ENCODE assay signal across 9 cellular contexts in genomic region chr1:149916927-149917310, GRCh38. TPM values are rescaled to one million over a fixed set of nuclear protein-coding genes. Genes with fewer than 3 reads are reported as not detected.
DNase-seq lines count a peak whose midpoint lies in the region; ATAC-seq, FAIRE-seq and TF ChIP-seq lines count a peak whose summit lies in the region.
"Had no signal": no experiment of that assay in that cellular context is flagged by ENCODE, and none has a peak within 500 bp of the region (broad histone marks: within the 10 kb centered on the region; RNA-seq: fewer than 3 reads in every experiment).

No MANE protein-coding gene starts in this region.

- H3K27ac ChIP-seq in left ventricle myocardium inferior (replicated peaks) (no peak overlapping the region), mammary epithelial cell (ENCODE audit: insufficient read depth, low read depth, low read length) (no peak overlapping the region), muscle layer of duodenum (ENCODE audit: low read length) (no peak overlapping the region), uterus (peak overlapping the region; percentile 58 to 67)
- H3K27ac ChIP-seq: heart right ventricle had no signal

- FAIRE-seq in GM19239 (lab: Jason Lieb, UNC), result no peak

- peaks cover 23% of the 10 kb centered on the region for H3K27me3 ChIP-seq in left ventricle myocardium inferior (ENCODE audit: low read depth)
- H3K27me3 ChIP-seq in mammary epithelial cell (ENCODE audit: insufficient read depth, low read length), result no peaks in the 10 kb centered on the region
- peaks cover 6% of the 10 kb centered on the region for H3K27me3 ChIP-seq in muscle layer of duodenum (ENCODE audit: low read depth, low read length)
- no peaks in the 10 kb centered on the region for H3K27me3 ChIP-seq in uterus

- no peak overlapping the region for H3K9ac ChIP-seq in mammary epithelial cell (ENCODE audit: insufficient read depth, low read length)

- TF ChIP-seq CTCF in left ventricle myocardium inferior (IDR thresholded peaks at IDR 0.05; ENCODE audit: borderline replicate concordance) (no peak), mammary epithelial cell (conservative IDR thresholded peaks at IDR 0.05 in 1 of 2, IDR thresholded peaks at IDR 0.05 in 1 of 2; ENCODE audit: extremely low read depth in 1 of 2, insufficient read depth in 1 of 2, low read depth in 1 of 2, low read length in 2 of 2) (no peak), uterus (IDR thresholded peaks at IDR 0.05) (no peak)

- BruUV-seq in mammary epithelial cell (replicated peaks; lab: Mats Ljungman, UMichigan), result no TSS peak

- H3K4me2 ChIP-seq in mammary epithelial cell (ENCODE audit: insufficient read depth, low read depth, low read length), result no peak overlapping the region

- no peak for DNase-seq in left ventricle myocardium inferior
- no peak for DNase-seq in Right ventricle myocardium inferior (ENCODE audit: missing footprints)
- no peak for DNase-seq in mammary epithelial cell
- DNase-seq in uterus, result no peak
- DNase-seq in GM19239 (ENCODE audit: insufficient read length, low spot score), result no peak
- no peak for DNase-seq in HUDEP-2 (lab: John Stamatoyannopoulos, UW; ENCODE audit: unreplicated experiment in 76 of 76)

- H3K9me3 ChIP-seq in left ventricle myocardium inferior (replicated peaks) (no peaks in the 10 kb centered on the region), mammary epithelial cell (replicated peaks; ENCODE audit: insufficient read depth, low read length) (no peaks in the 10 kb centered on the region), muscle layer of duodenum (ENCODE audit: control insufficient read depth in 1 of 2, low read length in 2 of 2) (no peaks in the 10 kb centered on the region), uterus (no peaks in the 10 kb centered on the region)
- H3K9me3 ChIP-seq: heart right ventricle had no signal

- H3K4me1 ChIP-seq in left ventricle myocardium inferior, result peaks cover 10% of the 10 kb centered on the region
- H3K4me1 ChIP-seq in mammary epithelial cell (ENCODE audit: insufficient read depth, low read length), result no peaks in the 10 kb centered on the region
- H3K4me1 ChIP-seq in muscle layer of duodenum (ENCODE audit: control insufficient read depth in 1 of 2, insufficient read depth in 2 of 2, low read length in 2 of 2), result peaks cover 0 to 20% of the 10 kb centered on the region in 2 donors
- no peaks in the 10 kb centered on the region for H3K4me1 ChIP-seq in uterus

- H3K4me3 ChIP-seq in left ventricle myocardium inferior (peak overlapping the region; percentile 59), mammary epithelial cell (replicated peaks in 1 of 3; ENCODE audit: insufficient read depth in 1 of 3, low read depth in 2 of 3, low read length in 3 of 3) (no peak overlapping the region), muscle layer of duodenum (ENCODE audit: low read depth in 1 of 2, low read length in 2 of 2) (peak overlapping the region; percentile 61 to 74), uterus (peak overlapping the region; percentile 49 to 55)

- CTCF ChIA-PET in mammary epithelial cell (lab: Charles Lee; ENCODE audit: low non-redundant PET), result no interaction called here

- ATAC-seq in Right ventricle myocardium inferior (no peak), HG02571 (IDR thresholded peaks at IDR 0.05; ENCODE audit: unreplicated experiment) (no peak)

- H4K20me1 ChIP-seq in mammary epithelial cell (ENCODE audit: insufficient read depth, low read length), result no peaks in the 10 kb centered on the region

- in situ Hi-C loops in mammary epithelial cell (cut with MboI; ENCODE audit: low sequenced_read_pairs in 2 of 2), result no loop called here

- intact Hi-C loops in left ventricle myocardium inferior (cut with micrococcal nuclease), result no loop called here
- intact Hi-C loops in Right ventricle myocardium inferior (cut with DNase I), result no loop called here
- intact Hi-C loops in mammary epithelial cell (cut with micrococcal nuclease), result no loop called here
- intact Hi-C loops in uterus (cut with DNase I; ENCODE audit: low total_unique reads), result no loop called here

- dilution Hi-C loops in mammary epithelial cell (cut with HindIII; ENCODE audit: low sequenced_read_pairs), result no loop called here

- H2AFZ ChIP-seq in mammary epithelial cell (ENCODE audit: low read depth, low read length), result peak overlapping the region; percentile 77

- 52% methylated on average over 3 of the region's 11 CpGs for WGBS in mammary epithelial cell (ENCODE audit: low coverage, missing lambda C conversion rate)

- no peaks in the 10 kb centered on the region for H3K79me2 ChIP-seq in mammary epithelial cell (ENCODE audit: insufficient read depth, low read length)

- no peak for TF ChIP-seq POLR2A in uterus (IDR thresholded peaks at IDR 0.05)

- H3K36me3 ChIP-seq in left ventricle myocardium inferior (peaks cover 6% of the 10 kb centered on the region), mammary epithelial cell (ENCODE audit: insufficient read depth, low read length) (no peaks in the 10 kb centered on the region), muscle layer of duodenum (ENCODE audit: control insufficient read depth in 1 of 2, insufficient read depth in 2 of 2, low read length in 2 of 2) (no peaks in the 10 kb centered on the region), uterus (no peaks in the 10 kb centered on the region)

RNA-seq across cellular contexts. Expression of gene SV2A, which starts 0.7 kb away (rescaled TPM):
- 0.44 TPM for total RNA-seq in left ventricle myocardium inferior
- total RNA-seq in Right ventricle myocardium inferior, result 0.51 TPM
- total RNA-seq in mammary epithelial cell, result 1 to 10 TPM; 3.4 to 4.0 TPM
- 1.00 TPM for polyA plus RNA-seq in mammary epithelial cell
- polyA minus RNA-seq in mammary epithelial cell, result not detected
- total RNA-seq in uterus, result 10 to 100 TPM in 2 of 4 donors, 1 to 10 TPM in 2; 1.5 to 22.6 (median 12.0) TPM

RNA-seq across cellular contexts. Expression of gene SF3B4, which starts 10.7 kb away (rescaled TPM):
- 25.3 TPM for total RNA-seq in left ventricle myocardium inferior
- 24.8 TPM for total RNA-seq in Right ventricle myocardium inferior
- total RNA-seq in mammary epithelial cell, result 10 to 100 TPM; 14.2 to 68.8 TPM
- polyA plus RNA-seq in mammary epithelial cell, result 29.5 TPM
- polyA minus RNA-seq in mammary epithelial cell, result 86.0 TPM
- 10 to 100 TPM; 10.9 to 64.6 (median 15.6) TPM for total RNA-seq in uterus

RNA-seq across cellular contexts. Expression of gene BOLA1, which starts 17.6 kb away (rescaled TPM):
- total RNA-seq in left ventricle myocardium inferior (19.4 TPM), Right ventricle myocardium inferior (15.3 TPM), mammary epithelial cell (10 to 100 TPM in 1 of 2 donors, 1 to 10 TPM in 1; 7.7 to 15.8 TPM), uterus (10 to 100 TPM in 3 of 4 donors, 1 to 10 TPM in 1; 2.1 to 51.2 (median 15.3) TPM)
- 13.8 TPM for polyA plus RNA-seq in mammary epithelial cell
- not detected for polyA minus RNA-seq in mammary epithelial cell

RNA-seq across cellular contexts. Expression of gene MTMR11, which starts 19.8 kb away (rescaled TPM):
- total RNA-seq in left ventricle myocardium inferior, result 4.9 TPM
- total RNA-seq in Right ventricle myocardium inferior, result 3.5 TPM
- 10 to 100 TPM in 1 of 2 donors, 1 to 10 TPM in 1; 7.3 to 14.4 TPM for total RNA-seq in mammary epithelial cell
- polyA plus RNA-seq in mammary epithelial cell, result 8.7 TPM
- 15.2 TPM for polyA minus RNA-seq in mammary epithelial cell
- 10 to 100 TPM in 3 of 4 donors, 1 to 10 TPM in 1; 6.4 to 48.2 (median 32.1) TPM for total RNA-seq in uterus

Comparison
In these comparisons a context has a peak if more than half of its experiments do, and no peak if none do; other contexts are left out.
1. H3K27ac ChIP-seq: peak in uterus (2 of 2); none in left ventricle myocardium inferior (single experiment), mammary epithelial cell (single experiment) and muscle layer of duodenum (single experiment).
2. H3K4me3 ChIP-seq: peak in left ventricle myocardium inferior (single experiment), muscle layer of duodenum (2 of 2) and uterus (2 of 2); none in mammary epithelial cell (0 of 3).